26 cellular contexts compared by ENCODE assay signal in genomic region chr7:140283472-140283871, GRCh38.
"Had no signal": no experiment of that assay in that cellular context is flagged by ENCODE, and none has a peak within 500 bp of the region (broad histone marks: within the 10 kb centered on the region; RNA-seq: fewer than 3 reads in every experiment).

No MANE protein-coding gene starts in this region.

- H3K27ac Mint-ChIP-seq: endodermal cell, mesothelial cell of epicardium had no signal

- H3K9me3 Mint-ChIP-seq: effector memory CD8-positive, alpha-beta T cell; endodermal cell had no signal

- DNase-seq: effector CD8-positive, alpha-beta T cell; effector memory CD8-positive, alpha-beta T cell; endodermal cell; erythroblast; esophagus squamous epithelium; foreskin fibroblast; foreskin melanocyte; gastrocnemius medialis; glutamatergic neuron; head of caudate nucleus; heart right ventricle; hippocampal formation; left cardiac atrium; left lung; left ventricle myocardium superior; lower lobe of right lung; mesenchymal stem cell; mucosa of descending colon had no signal

- FAIRE-seq: colon, endometrium, islet of Langerhans, keratinocyte had no signal

- H3K9me3 ChIP-seq: esophagus squamous epithelium, gastrocnemius medialis, heart right ventricle, left lung, lower lobe of right lung, mucosa of descending colon had no signal

- H3K36me3 Mint-ChIP-seq: mesothelial cell of epicardium had no signal

- ATAC-seq: effector memory CD8-positive, alpha-beta T cell; esophagus mucosa; gastrocnemius medialis; heart right ventricle; left cardiac atrium; left lung; left ventricle myocardium superior; lower lobe of right lung; mucosa of descending colon had no signal

- H3K27ac ChIP-seq: coronary artery, epithelial cell of prostate, esophagus squamous epithelium, gastrocnemius medialis, heart right ventricle, left lung, lower lobe of right lung had no signal

- H3K4me3 ChIP-seq: coronary artery, esophagus squamous epithelium, gastrocnemius medialis, heart right ventricle, left lung, lower lobe of right lung, mucosa of descending colon had no signal

- H3K27me3 ChIP-seq: esophagus squamous epithelium, gastrocnemius medialis, left lung had no signal

- H3K36me3 ChIP-seq: esophagus squamous epithelium, gastrocnemius medialis, heart right ventricle, left lung, lower lobe of right lung had no signal

- H3K4me1 ChIP-seq: esophagus squamous epithelium, gastrocnemius medialis, left lung had no signal

- H3K4me3 Mint-ChIP-seq: effector memory CD8-positive, alpha-beta T cell; endodermal cell; mesothelial cell of epicardium had no signal

- H3K4me1 Mint-ChIP-seq: mesothelial cell of epicardium had no signal
